ENCODE assay signal across 24 cellular contexts in the genomic region with DNA sequence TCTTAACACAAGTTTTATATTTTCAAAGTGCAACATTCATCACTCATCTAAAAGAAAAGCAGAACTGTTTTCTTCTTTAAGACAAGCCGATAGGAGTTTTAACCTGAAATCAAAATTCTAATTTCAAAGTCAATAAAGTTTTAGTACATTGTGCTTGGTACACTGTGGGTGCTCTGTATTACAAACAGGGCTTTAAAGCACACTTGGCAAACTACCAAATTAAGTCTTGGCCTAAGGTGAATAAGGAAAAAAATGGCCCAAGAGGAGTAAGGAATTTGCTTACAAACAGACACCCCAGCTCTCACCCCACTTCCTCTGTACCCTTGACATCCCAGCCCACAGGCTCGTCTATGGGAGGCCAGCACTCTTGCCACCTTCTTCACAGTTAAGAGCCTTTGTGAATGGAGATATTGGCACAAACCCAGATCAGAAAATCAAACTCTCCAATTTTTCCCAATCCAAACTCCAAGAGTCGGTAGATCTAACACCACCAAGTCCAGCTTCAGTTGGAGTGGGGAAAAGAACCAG.
DNase-seq lines count a peak whose midpoint lies in the region; ATAC-seq, FAIRE-seq and TF ChIP-seq lines count a peak whose summit lies in the region.
"Had no signal": no experiment of that assay in that cellular context is flagged by ENCODE, and none has a peak within 500 bp of the region (broad histone marks: within the 10 kb centered on the region; RNA-seq: fewer than 3 reads in every experiment).

No MANE protein-coding gene starts in this region.

- no peak overlapping the region for H2BK5ac ChIP-seq in mesenchymal stem cell (ENCODE audit: low read depth, low read length, poor library complexity, severe bottlenecking)

- H3K4me1 Mint-ChIP-seq in activated B cell treated with CpG ODN at 0.5 μM for 24 hours = peaks cover 52% of the 10 kb centered on the region

- H3K79me1 ChIP-seq in mesenchymal stem cell (replicated peaks; ENCODE audit: low read length, poor library complexity, severe bottlenecking) = peaks cover 31% of the 10 kb centered on the region

- H3K4me3 Mint-ChIP-seq in activated B cell treated with CpG ODN at 0.5 μM for 24 hours = no peak overlapping the region
- H3K4me3 Mint-ChIP-seq: activated CD8-positive, alpha-beta T cell treated with anti-CD3 and anti-CD28 coated beads, Interleukin-2, amount 10 ng/mL, durations not matched to agents 7 days and 5 days; activated T-cell treated with anti-CD3 and anti-CD28 coated beads, Interleukin-2, amount 50 U/mL, for 72 hours had no signal

- no peak for ATAC-seq in A549
- no peak for ATAC-seq in activated B cell treated with CpG ODN at 0.5 μM for 24 hours (ENCODE audit: low read depth)
- ATAC-seq in HG03135 (IDR thresholded peaks at IDR 0.05; ENCODE audit: unreplicated experiment) = no peak
- ATAC-seq: activated CD8-positive, alpha-beta T cell treated with anti-CD3 and anti-CD28 coated beads, Interleukin-2, amount 10 ng/mL, durations not matched to agents 7 days and 5 days; activated naive CD4-positive, alpha-beta T cell treated with anti-CD3 and anti-CD28 coated beads, Interleukin-2, amount 50 U/mL, for 72 hours; activated T-cell treated with anti-CD3 and anti-CD28 coated beads, Interleukin-2, amount 50 U/mL, for 72 hours; heart right ventricle; naive thymus-derived CD8-positive, alpha-beta T cell had no signal

- H2BK15ac ChIP-seq in mesenchymal stem cell (ENCODE audit: low read depth, poor library complexity, severe bottlenecking) = no peak overlapping the region

- H2BK12ac ChIP-seq in mesenchymal stem cell (ENCODE audit: low read length in 2 of 2) = peak overlapping the region in 1 of 2 experiments; percentile 82

- H4K91ac ChIP-seq in mesenchymal stem cell (ENCODE audit: low read length) = no peak overlapping the region

- no peaks in the 10 kb centered on the region for H3K9me2 ChIP-seq in Karpas-422 (replicated peaks; ENCODE audit: insufficient read depth, low read length)

- H2AFZ ChIP-seq in Karpas-422 (ENCODE audit: low read length) (no peak overlapping the region), mesenchymal stem cell (ENCODE audit: low read depth, low read length) (no peak overlapping the region)

- no peaks in the 10 kb centered on the region for H3K9me3 Mint-ChIP-seq in activated B cell treated with CpG ODN at 0.5 μM for 24 hours
- H3K9me3 Mint-ChIP-seq: activated naive CD4-positive, alpha-beta T cell treated with anti-CD3 and anti-CD28 coated beads, Interleukin-2, amount 50 U/mL, for 72 hours; activated T-cell treated with anti-CD3 and anti-CD28 coated beads, Interleukin-2, amount 50 U/mL, for 72 hours; naive thymus-derived CD8-positive, alpha-beta T cell had no signal

- TF ChIP-seq EP300 in A549 (IDR thresholded peaks at IDR 0.05) = no peak

- WGBS in A549 (ENCODE audit: missing lambda C conversion rate) = 70% methylated on average over 3 of the region's 3 CpGs
- 65% methylated on average over 2 of the region's 3 CpGs for WGBS in mesenchymal stem cell

- intact Hi-C loops in activated B cell treated with CpG ODN at 0.5 μM for 24 hours (cut with micrococcal nuclease) = loop anchor here (5.0 kb wide), 1 partner anchor 47 kb away; no protein-coding TSS in a partner anchor
- intact Hi-C loops in A673 (cut with micrococcal nuclease; ENCODE audit: unreplicated experiment) = no loop called here

- peak overlapping the region; percentile 41 for H3K27ac Mint-ChIP-seq in activated B cell treated with CpG ODN at 0.5 μM for 24 hours
- H3K27ac Mint-ChIP-seq: activated CD8-positive, alpha-beta T cell treated with anti-CD3 and anti-CD28 coated beads, Interleukin-2, amount 10 ng/mL, durations not matched to agents 7 days and 5 days; activated T-cell treated with anti-CD3 and anti-CD28 coated beads, Interleukin-2, amount 50 U/mL, for 72 hours had no signal

- no peak overlapping the region for H2AK5ac ChIP-seq in mesenchymal stem cell (ENCODE audit: low read length, severe bottlenecking)

- peaks cover 2% of the 10 kb centered on the region for H3K36me3 Mint-ChIP-seq in activated B cell treated with CpG ODN at 0.5 μM for 24 hours (ENCODE audit: low read depth)

- H3K4me1 ChIP-seq in A549 = peaks cover 47% of the 10 kb centered on the region
- H3K4me1 ChIP-seq in Karpas-422 (ENCODE audit: low read length) = peaks cover 44% of the 10 kb centered on the region
- H3K4me1 ChIP-seq in mesenchymal stem cell (ENCODE audit: control insufficient read depth, insufficient read depth, low read depth, low read length) = peaks cover 4% of the 10 kb centered on the region
- H3K4me1 ChIP-seq in A673 (ENCODE audit: insufficient read depth, low read length, poor library complexity, severe bottlenecking) = peaks cover 3% of the 10 kb centered on the region

- CTCF ChIA-PET in A549 (lab: Yijun Ruan, JAX) = no interaction called here
- CTCF ChIA-PET in activated B cell treated with CpG ODN at 0.5 μM for 24 hours (lab: Charles Lee) = no interaction called here
- CTCF ChIA-PET in A673 (lab: Charles Lee) = no interaction called here

- no peak for FAIRE-seq in A549 (lab: Jason Lieb, UNC)
- FAIRE-seq: colon, G401.6, small intestine, urothelium cell line had no signal

- no peaks in the 10 kb centered on the region for H3K9me3 ChIP-seq in A549
- no peaks in the 10 kb centered on the region for H3K9me3 ChIP-seq in Karpas-422 (ENCODE audit: low read length)
- no peaks in the 10 kb centered on the region for H3K9me3 ChIP-seq in mesenchymal stem cell (ENCODE audit: control insufficient read depth, low read length)
- no peaks in the 10 kb centered on the region for H3K9me3 ChIP-seq in A673 (ENCODE audit: low read depth, low read length, poor library complexity, severe bottlenecking)
- H3K9me3 ChIP-seq: BLaER1 treated with 17β-estradiol and CSF1 and Interleukin-3, amounts not matched to agents 10 nM and 100 nM; heart right ventricle had no signal

- H3K4me3 ChIP-seq in A549 (no peak overlapping the region), Karpas-422 (ENCODE audit: low read length) (no peak overlapping the region), mesenchymal stem cell (ENCODE audit: insufficient read depth in 1 of 2, low read depth in 1 of 2, low read length in 2 of 2) (no peak overlapping the region), A673 (ENCODE audit: low read depth, low read length, poor library complexity, severe bottlenecking) (no peak overlapping the region)
- H3K4me3 ChIP-seq: BLaER1 treated with 17β-estradiol and CSF1 and Interleukin-3, amounts not matched to agents 10 nM and 100 nM; heart right ventricle had no signal

- TF ChIP-seq RAD21 in A549 (conservative IDR thresholded peaks at IDR 0.05 in 1 of 2, IDR thresholded peaks at IDR 0.05 in 1 of 2) = no peak

- H3K27me3 Mint-ChIP-seq in activated B cell treated with CpG ODN at 0.5 μM for 24 hours = no peaks in the 10 kb centered on the region
- H3K27me3 Mint-ChIP-seq: naive thymus-derived CD8-positive, alpha-beta T cell had no signal

- H3K4ac ChIP-seq in mesenchymal stem cell (ENCODE audit: low read depth in 1 of 2, low read length in 2 of 2) = peak overlapping the region in 1 of 2 experiments; percentile 80

- POLR2A ChIA-PET in A549 (lab: Yijun Ruan, JAX) (no interaction called here), activated B cell treated with CpG ODN at 0.5 μM for 24 hours (lab: Charles Lee) (no interaction called here), A673 (lab: Charles Lee; ENCODE audit: low non-redundant PET) (no interaction called here)

- H3K18ac ChIP-seq in mesenchymal stem cell (ENCODE audit: low read depth in 1 of 2, low read length in 2 of 2) = peak overlapping the region in 1 of 2 experiments; percentile 71

- no peak overlapping the region for H3K14ac ChIP-seq in mesenchymal stem cell (ENCODE audit: low read length in 2 of 2)

- H4K20me1 ChIP-seq in Karpas-422 (ENCODE audit: insufficient read depth, low read depth, low read length) = no peaks in the 10 kb centered on the region

- H4K8ac ChIP-seq in mesenchymal stem cell (ENCODE audit: low read length) = peak overlapping the region; percentile 80

- H3K79me2 ChIP-seq in Karpas-422 (ENCODE audit: low read length) = peaks cover 65% of the 10 kb centered on the region

- H3K36me3 ChIP-seq in Karpas-422 (ENCODE audit: insufficient read depth, low read length) (peaks cover 4% of the 10 kb centered on the region; the same call in 1 of the 2 replicates), mesenchymal stem cell (ENCODE audit: control insufficient read depth in 1 of 2, insufficient read depth in 2 of 2, low read depth in 1 of 2, low read length in 2 of 2) (peaks cover 2 to 15% of the 10 kb centered on the region in 2 experiments), A673 (ENCODE audit: insufficient read depth, low read length, poor library complexity, severe bottlenecking) (peaks cover 3% of the 10 kb centered on the region)

- no TSS peak for BruUV-seq in A673 (replicated peaks; lab: Mats Ljungman, UMichigan)

- H3K23ac ChIP-seq in mesenchymal stem cell (ENCODE audit: low read length in 2 of 2) = no peak overlapping the region

- TF ChIP-seq CTCF in A549 (IDR thresholded peaks at IDR 0.05) = no peak
- no peak for TF ChIP-seq CTCF in activated B cell treated with CpG ODN at 0.5 μM for 24 hours (IDR thresholded peaks at IDR 0.05)
- no peak for TF ChIP-seq CTCF in A673 (conservative IDR thresholded peaks at IDR 0.05; ENCODE audit: low read depth, low read length)

- H3K4me2 ChIP-seq in A549 (no peak overlapping the region), Karpas-422 (ENCODE audit: low read depth, low read length, poor library complexity, severe bottlenecking) (no peak overlapping the region), mesenchymal stem cell (ENCODE audit: low read length, poor library complexity, severe bottlenecking) (no peak overlapping the region)
- H3K4me2 ChIP-seq: BLaER1 treated with 17β-estradiol and CSF1 and Interleukin-3, amounts not matched to agents 10 nM and 100 nM; KMS-11 had no signal

- no peak for TF ChIP-seq POLR2A in A549 (IDR thresholded peaks at IDR 0.05; ENCODE audit: low read length)

- H2BK120ac ChIP-seq in mesenchymal stem cell (ENCODE audit: low read depth, low read length) = peak overlapping the region; percentile 90

- peak overlapping the region; percentile 48 to 62; a peak in 4 of 6 replicates for H3K27ac ChIP-seq in A549
- H3K27ac ChIP-seq in Karpas-422 (ENCODE audit: low read length) = peak overlapping the region; percentile 69
- no peak overlapping the region for H3K27ac ChIP-seq in mesenchymal stem cell (ENCODE audit: low read length, poor library complexity, severe bottlenecking)
- no peak overlapping the region for H3K27ac ChIP-seq in A673 (ENCODE audit: low read depth, low read length, poor library complexity, severe bottlenecking)
- H3K27ac ChIP-seq: BLaER1 treated with 17β-estradiol and CSF1 and Interleukin-3, amounts not matched to agents 10 nM and 100 nM; heart right ventricle; KMS-11 had no signal

- H3K9ac ChIP-seq in Karpas-422 (ENCODE audit: low read length) (no peak overlapping the region), mesenchymal stem cell (ENCODE audit: low read length) (no peak overlapping the region)
- H3K9ac ChIP-seq: BLaER1 treated with 17β-estradiol and CSF1 and Interleukin-3, amounts not matched to agents 10 nM and 100 nM; KMS-11 had no signal

- no peaks in the 10 kb centered on the region for H3K27me3 ChIP-seq in Karpas-422 (ENCODE audit: low read length)
- no peaks in the 10 kb centered on the region for H3K27me3 ChIP-seq in mesenchymal stem cell (ENCODE audit: control insufficient read depth in 1 of 2, insufficient read depth in 1 of 2, low read length in 2 of 2)
- H3K27me3 ChIP-seq in A673 (replicated peaks; ENCODE audit: insufficient read depth, low read depth, low read length, poor library complexity) = no peaks in the 10 kb centered on the region
- H3K27me3 ChIP-seq: BLaER1 treated with 17β-estradiol and CSF1 and Interleukin-3, amounts not matched to agents 10 nM and 100 nM; heart right ventricle had no signal

- DNase-seq in A549 (ENCODE audit: low read depth in 1 of 2, low spot score in 1 of 2) (no peak), Karpas-422 (no peak), activated B cell treated with CpG ODN at 0.5 μM for 24 hours (no peak), mesenchymal stem cell (peak; percentile 34), dedifferentiated amniotic fluid mesenchymal stem cell (ENCODE audit: extremely low spot score) (no peak), A673 (ENCODE audit: low spot score) (no peak)
- no peak for DNase-seq in stimulated activated CD4-positive, alpha-beta T cell treated with anti-CD3 and anti-CD28 coated beads, Interleukin-4, amount 100 ng/mL, for 4 hours
- DNase-seq: activated CD8-positive, alpha-beta T cell treated with anti-CD3 and anti-CD28 coated beads, Interleukin-2, amount 10 ng/mL, durations not matched to agents 7 days and 5 days; activated T-cell treated with anti-CD3 and anti-CD28 coated beads, Interleukin-2, amount 50 U/mL, for 72 hours; heart right ventricle; naive thymus-derived CD8-positive, alpha-beta T cell; NCI-H1105; NCI-H2171; NCI-H526 treated with DMSO at 0.1 percent for 48 hours; small intestine; stimulated activated CD4-positive, alpha-beta T cell treated with anti-CD3 and anti-CD28 coated beads, Interleukin-2, amount 100 ng/mL, for 48 hours; T-helper 2 cell had no signal

Comparison
In these comparisons a context has a peak if more than half of its experiments do, and no peak if none do; other contexts are left out.
1. H3K27ac ChIP-seq: peak in A549 (2 of 2) and Karpas-422 (single experiment); none in mesenchymal stem cell (single experiment) and A673 (single experiment).